Comparison of ENCODE assay signal across 1 cellular context in the genomic region with DNA sequence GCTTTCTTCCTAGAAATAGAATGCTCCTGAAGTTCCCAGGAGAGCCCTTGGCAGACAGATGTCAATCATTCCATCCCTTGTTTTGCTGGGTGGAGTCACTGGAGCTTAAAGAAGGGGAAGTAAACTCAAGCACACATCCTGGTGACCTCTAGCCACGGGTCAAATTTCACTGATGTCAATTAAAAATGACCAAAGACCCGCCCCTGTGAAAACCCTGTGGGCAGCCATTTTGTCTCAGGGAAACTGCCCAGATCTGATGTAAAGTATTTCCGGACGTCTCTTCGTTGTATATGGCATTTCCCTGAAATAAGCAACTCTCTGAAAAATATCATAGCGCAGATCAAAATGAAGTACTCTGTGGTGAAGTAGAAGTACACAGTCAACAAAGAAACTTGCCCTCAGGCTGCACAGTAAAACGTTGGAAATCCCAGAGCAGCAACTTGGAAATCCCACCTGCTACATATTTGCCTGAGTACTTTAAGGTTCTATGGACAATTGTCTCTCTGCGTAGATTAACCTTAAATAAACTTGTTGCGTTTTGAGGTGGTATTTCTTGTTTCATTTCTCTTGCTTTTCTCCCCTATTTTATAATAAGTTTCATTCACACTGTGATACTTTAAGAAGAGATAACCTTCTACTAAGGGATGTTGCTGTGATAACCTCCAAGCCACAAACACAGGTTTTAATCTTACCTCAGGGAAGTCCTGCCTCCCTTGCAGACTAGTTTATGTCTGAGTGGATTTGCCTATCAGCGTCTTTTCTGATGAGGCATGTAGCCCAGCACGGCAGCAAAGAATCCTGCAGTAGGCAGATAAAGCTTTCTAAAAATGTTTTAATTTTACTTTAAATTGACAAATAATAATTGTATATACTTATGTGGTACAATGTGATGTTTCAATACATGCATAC.
A peak's percentile ranks its signal among the peaks of the same experiment; 100 is the strongest.
TF ChIP-seq lines count a peak whose summit lies in the region.

No MANE protein-coding gene starts in this region.

TF ChIP-seq in K562, 482 proteins besides CTCF, POLR2A, EP300 and RAD21 (continued from another document and continues in another):
- no peak for TF ChIP-seq E4F1 (CRISPR knock-in tag; IDR thresholded peaks at IDR 0.05; ENCODE audit: borderline replicate concordance)
- TF ChIP-seq KAT8 (IDR thresholded peaks at IDR 0.05; ENCODE audit: low read depth), result peak; percentile 74; the same call in 1 of the 2 replicates
- TF ChIP-seq NR2C1 (IDR thresholded peaks at IDR 0.05), result peak; percentile 77
- TF ChIP-seq NR2C1 (tag; IDR thresholded peaks at IDR 0.05), result peak; percentile 88
- TF ChIP-seq YY1 (IDR thresholded peaks at IDR 0.05; ENCODE audit: borderline replicate concordance in 1 of 3, control insufficient read depth in 1 of 3, extremely low read depth in 1 of 3, insufficient read depth in 3 of 3, insufficient read length in 1 of 3, insufficient replicate concordance in 2 of 3, low read depth in 1 of 3, low read length in 2 of 3), result peak; percentile 46 to 94 (median 80)
- TF ChIP-seq HNRNPK (IDR thresholded peaks at IDR 0.05; ENCODE audit: low read depth, low read length, poor library complexity, severe bottlenecking), result no peak
- peak; percentile 55 for TF ChIP-seq TCF3 (CRISPR knock-in tag; IDR thresholded peaks at IDR 0.05)
- TF ChIP-seq CREB3 (tag; conservative IDR thresholded peaks at IDR 0.05; ENCODE audit: low read depth), result no peak
- TF ChIP-seq CTBP1 (IDR thresholded peaks at IDR 0.05; ENCODE audit: borderline replicate concordance), result peak; percentile 48; the same call in 1 of the 2 replicates
- peak; percentile 19; the same call in 1 of the 2 replicates for TF ChIP-seq TEAD4 (IDR thresholded peaks at IDR 0.05; ENCODE audit: low read length)
- TF ChIP-seq TEAD4 (CRISPR knock-in tag; IDR thresholded peaks at IDR 0.05; ENCODE audit: borderline replicate concordance), result no peak
- TF ChIP-seq PKNOX1 (IDR thresholded peaks at IDR 0.05), result peak; percentile 97
- TF ChIP-seq ZNF764 (CRISPR knock-in tag; IDR thresholded peaks at IDR 0.05; ENCODE audit: low read depth), result no peak
- TF ChIP-seq CBX5 (IDR thresholded peaks at IDR 0.05; ENCODE audit: borderline replicate concordance, low read depth), result 0 out of 2 replicates have a peak, but pooled peaks have one; percentile 41
- TF ChIP-seq PHF8 (IDR thresholded peaks at IDR 0.05; ENCODE audit: borderline replicate concordance, low read length), result peak; percentile 28; the same call in 1 of the 2 replicates
- TF ChIP-seq SAP30 (IDR thresholded peaks at IDR 0.05; ENCODE audit: borderline replicate concordance, insufficient read depth, low read depth, low read length, poor library complexity, severe bottlenecking), result no peak
- TF ChIP-seq BACH1 (tag; IDR thresholded peaks at IDR 0.05), result peak; percentile 24; the same call in 1 of the 2 replicates
- TF ChIP-seq NFATC3 (IDR thresholded peaks at IDR 0.05), result no peak
- TF ChIP-seq CBX1 (IDR thresholded peaks at IDR 0.05; ENCODE audit: low read depth), result no peak
- TF ChIP-seq ZNF644 (tag; IDR thresholded peaks at IDR 0.05; ENCODE audit: low read depth), result peak; percentile 23; the same call in 1 of the 2 replicates
- peak; percentile 79 for TF ChIP-seq HMBOX1 (IDR thresholded peaks at IDR 0.05)
- TF ChIP-seq, protein P1, sequence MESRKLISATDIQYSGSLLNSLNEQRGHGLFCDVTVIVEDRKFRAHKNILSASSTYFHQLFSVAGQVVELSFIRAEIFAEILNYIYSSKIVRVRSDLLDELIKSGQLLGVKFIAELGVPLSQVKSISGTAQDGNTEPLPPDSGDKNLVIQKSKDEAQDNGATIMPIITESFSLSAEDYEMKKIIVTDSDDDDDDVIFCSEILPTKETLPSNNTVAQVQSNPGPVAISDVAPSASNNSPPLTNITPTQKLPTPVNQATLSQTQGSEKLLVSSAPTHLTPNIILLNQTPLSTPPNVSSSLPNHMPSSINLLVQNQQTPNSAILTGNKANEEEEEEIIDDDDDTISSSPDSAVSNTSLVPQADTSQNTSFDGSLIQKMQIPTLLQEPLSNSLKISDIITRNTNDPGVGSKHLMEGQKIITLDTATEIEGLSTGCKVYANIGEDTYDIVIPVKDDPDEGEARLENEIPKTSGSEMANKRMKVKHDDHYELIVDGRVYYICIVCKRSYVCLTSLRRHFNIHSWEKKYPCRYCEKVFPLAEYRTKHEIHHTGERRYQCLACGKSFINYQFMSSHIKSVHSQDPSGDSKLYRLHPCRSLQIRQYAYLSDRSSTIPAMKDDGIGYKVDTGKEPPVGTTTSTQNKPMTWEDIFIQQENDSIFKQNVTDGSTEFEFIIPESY (CRISPR knock-in tag; IDR thresholded peaks at IDR 0.05), result no peak
- TF ChIP-seq, protein P2, sequence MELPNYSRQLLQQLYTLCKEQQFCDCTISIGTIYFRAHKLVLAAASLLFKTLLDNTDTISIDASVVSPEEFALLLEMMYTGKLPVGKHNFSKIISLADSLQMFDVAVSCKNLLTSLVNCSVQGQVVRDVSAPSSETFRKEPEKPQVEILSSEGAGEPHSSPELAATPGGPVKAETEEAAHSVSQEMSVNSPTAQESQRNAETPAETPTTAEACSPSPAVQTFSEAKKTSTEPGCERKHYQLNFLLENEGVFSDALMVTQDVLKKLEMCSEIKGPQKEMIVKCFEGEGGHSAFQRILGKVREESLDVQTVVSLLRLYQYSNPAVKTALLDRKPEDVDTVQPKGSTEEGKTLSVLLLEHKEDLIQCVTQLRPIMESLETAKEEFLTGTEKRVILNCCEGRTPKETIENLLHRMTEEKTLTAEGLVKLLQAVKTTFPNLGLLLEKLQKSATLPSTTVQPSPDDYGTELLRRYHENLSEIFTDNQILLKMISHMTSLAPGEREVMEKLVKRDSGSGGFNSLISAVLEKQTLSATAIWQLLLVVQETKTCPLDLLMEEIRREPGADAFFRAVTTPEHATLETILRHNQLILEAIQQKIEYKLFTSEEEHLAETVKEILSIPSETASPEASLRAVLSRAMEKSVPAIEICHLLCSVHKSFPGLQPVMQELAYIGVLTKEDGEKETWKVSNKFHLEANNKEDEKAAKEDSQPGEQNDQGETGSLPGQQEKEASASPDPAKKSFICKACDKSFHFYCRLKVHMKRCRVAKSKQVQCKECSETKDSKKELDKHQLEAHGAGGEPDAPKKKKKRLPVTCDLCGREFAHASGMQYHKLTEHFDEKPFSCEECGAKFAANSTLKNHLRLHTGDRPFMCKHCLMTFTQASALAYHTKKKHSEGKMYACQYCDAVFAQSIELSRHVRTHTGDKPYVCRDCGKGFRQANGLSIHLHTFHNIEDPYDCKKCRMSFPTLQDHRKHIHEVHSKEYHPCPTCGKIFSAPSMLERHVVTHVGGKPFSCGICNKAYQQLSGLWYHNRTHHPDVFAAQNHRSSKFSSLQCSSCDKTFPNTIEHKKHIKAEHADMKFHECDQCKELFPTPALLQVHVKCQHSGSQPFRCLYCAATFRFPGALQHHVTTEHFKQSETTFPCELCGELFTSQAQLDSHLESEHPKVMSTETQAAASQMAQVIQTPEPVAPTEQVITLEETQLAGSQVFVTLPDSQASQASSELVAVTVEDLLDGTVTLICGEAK (IDR thresholded peaks at IDR 0.05), result 0 out of 2 replicates have a peak, but pooled peaks have one; percentile 15
- TF ChIP-seq, protein P2 (CRISPR knock-in tag; IDR thresholded peaks at IDR 0.05), result no peak
- TF ChIP-seq, protein P3, sequence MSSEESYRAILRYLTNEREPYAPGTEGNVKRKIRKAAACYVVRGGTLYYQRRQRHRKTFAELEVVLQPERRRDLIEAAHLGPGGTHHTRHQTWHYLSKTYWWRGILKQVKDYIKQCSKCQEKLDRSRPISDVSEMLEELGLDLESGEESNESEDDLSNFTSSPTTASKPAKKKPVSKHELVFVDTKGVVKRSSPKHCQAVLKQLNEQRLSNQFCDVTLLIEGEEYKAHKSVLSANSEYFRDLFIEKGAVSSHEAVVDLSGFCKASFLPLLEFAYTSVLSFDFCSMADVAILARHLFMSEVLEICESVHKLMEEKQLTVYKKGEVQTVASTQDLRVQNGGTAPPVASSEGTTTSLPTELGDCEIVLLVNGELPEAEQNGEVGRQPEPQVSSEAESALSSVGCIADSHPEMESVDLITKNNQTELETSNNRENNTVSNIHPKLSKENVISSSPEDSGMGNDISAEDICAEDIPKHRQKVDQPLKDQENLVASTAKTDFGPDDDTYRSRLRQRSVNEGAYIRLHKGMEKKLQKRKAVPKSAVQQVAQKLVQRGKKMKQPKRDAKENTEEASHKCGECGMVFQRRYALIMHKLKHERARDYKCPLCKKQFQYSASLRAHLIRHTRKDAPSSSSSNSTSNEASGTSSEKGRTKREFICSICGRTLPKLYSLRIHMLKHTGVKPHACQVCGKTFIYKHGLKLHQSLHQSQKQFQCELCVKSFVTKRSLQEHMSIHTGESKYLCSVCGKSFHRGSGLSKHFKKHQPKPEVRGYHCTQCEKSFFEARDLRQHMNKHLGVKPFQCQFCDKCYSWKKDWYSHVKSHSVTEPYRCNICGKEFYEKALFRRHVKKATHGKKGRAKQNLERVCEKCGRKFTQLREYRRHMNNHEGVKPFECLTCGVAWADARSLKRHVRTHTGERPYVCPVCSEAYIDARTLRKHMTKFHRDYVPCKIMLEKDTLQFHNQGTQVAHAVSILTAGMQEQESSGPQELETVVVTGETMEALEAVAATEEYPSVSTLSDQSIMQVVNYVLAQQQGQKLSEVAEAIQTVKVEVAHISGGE (CRISPR knock-in tag; IDR thresholded peaks at IDR 0.05), result peak in 1 of 3 experiments; percentile 56; a peak in 1 of 6 replicates
- TF ChIP-seq ZNF140 (CRISPR knock-in tag; IDR thresholded peaks at IDR 0.05), result no peak
- TF ChIP-seq NR2C2 (CRISPR knock-in tag; IDR thresholded peaks at IDR 0.05), result 0 out of 2 replicates have a peak, but pooled peaks have one; percentile 60
- peak; percentile 91 for TF ChIP-seq NR2C2 (tag; IDR thresholded peaks at IDR 0.05)
- TF ChIP-seq ZNF77 (CRISPR knock-in tag; IDR thresholded peaks at IDR 0.05), result no peak
- 0 out of 2 replicates have a peak, but pooled peaks have one; percentile 7 for TF ChIP-seq RFX1 (IDR thresholded peaks at IDR 0.05)
- no peak for TF ChIP-seq ZNF76 (CRISPR knock-in tag; IDR thresholded peaks at IDR 0.05; ENCODE audit: borderline replicate concordance)
- TF ChIP-seq TAL1 (IDR thresholded peaks at IDR 0.05), result peak; percentile 41; the same call in 1 of the 2 replicates
- TF ChIP-seq ZNF184 (CRISPR knock-in tag; IDR thresholded peaks at IDR 0.05), result peak; percentile 77
